ENCODE assay signal across 4 cellular contexts in the genomic region with DNA sequence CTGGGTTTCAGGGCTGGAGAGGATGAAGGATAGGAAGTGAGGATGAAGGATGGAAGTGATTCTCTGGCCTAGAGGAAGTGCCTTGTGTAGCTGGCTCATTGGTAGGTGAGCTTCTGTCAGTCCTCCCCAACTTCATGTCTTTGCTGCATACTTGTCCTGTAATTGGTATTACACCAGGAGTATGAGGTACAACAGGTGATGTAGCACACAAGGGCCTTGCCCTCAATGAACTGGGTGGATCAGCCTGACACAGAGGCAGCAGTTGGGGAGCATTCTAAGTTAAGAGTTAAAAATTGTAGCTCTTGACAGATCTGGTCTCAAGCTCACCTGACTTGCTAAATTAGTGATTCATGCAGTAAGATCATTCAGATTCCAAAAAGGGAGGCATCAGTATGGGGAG. TPM values are rescaled to one million over a fixed set of nuclear protein-coding genes. Genes with fewer than 3 reads are reported as not detected.
"Had no signal": no experiment of that assay in that cellular context is flagged by ENCODE, and none has a peak within 500 bp of the region (broad histone marks: within the 10 kb centered on the region; RNA-seq: fewer than 3 reads in every experiment).

No MANE protein-coding gene starts in this region.

- DNase-seq: GDM1, GF-D8 had no signal

- H3K4me3 ChIP-seq: GM12878 had no signal

RNA-seq across cellular contexts. Expression of gene CACNA1E, which starts 37.9 kb away (rescaled TPM):
- total RNA-seq: G401 had no signal
